Comparison of ENCODE assay signal across 9 cellular contexts in genomic region chr15:66411190-66411589, GRCh38. TPM values are rescaled to one million over a fixed set of nuclear protein-coding genes. Genes with fewer than 3 reads are reported as not detected.
A peak's percentile ranks its signal among the peaks of the same experiment; 100 is the strongest.
DNase-seq lines count a peak whose midpoint lies in the region; ATAC-seq and TF ChIP-seq lines count a peak whose summit lies in the region.
"Had no signal": no experiment of that assay in that cellular context is flagged by ENCODE, and none has a peak within 500 bp of the region (broad histone marks: within the 10 kb centered on the region; RNA-seq: fewer than 3 reads in every experiment).

No MANE protein-coding gene starts in this region.

- H3K36me3 ChIP-seq in OCI-LY7 (ENCODE audit: insufficient read depth, low read length): peaks cover 53% of the 10 kb centered on the region

- peak overlapping the region; percentile 70 for H3K27ac Mint-ChIP-seq in activated naive CD4-positive, alpha-beta T cell treated with anti-CD3 and anti-CD28 coated beads, Interleukin-2, amount 10 ng/mL, durations not matched to agents 7 days and 5 days
- peak overlapping the region; percentile 10 for H3K27ac Mint-ChIP-seq in central memory CD8-positive, alpha-beta T cell (ENCODE audit: low read depth)
- H3K27ac Mint-ChIP-seq in stimulated activated memory B cell treated with anti-CD40 and anti-IgM and Interleukin-4, amounts not matched to agents 10 μg/mL and 1 μg/mL and 100 μg/mL, for 72 hours: peak overlapping the region; percentile 25

- peaks cover 36% of the 10 kb centered on the region for H4K20me1 ChIP-seq in OCI-LY7 (ENCODE audit: insufficient read depth, low read length)

- no peaks in the 10 kb centered on the region for H3K27me3 Mint-ChIP-seq in activated naive CD4-positive, alpha-beta T cell treated with anti-CD3 and anti-CD28 coated beads, Interleukin-2, amount 10 ng/mL, durations not matched to agents 7 days and 5 days
- no peaks in the 10 kb centered on the region for H3K27me3 Mint-ChIP-seq in central memory CD8-positive, alpha-beta T cell
- no peaks in the 10 kb centered on the region for H3K27me3 Mint-ChIP-seq in stimulated activated memory B cell treated with anti-CD40 and anti-IgM and Interleukin-4, amounts not matched to agents 10 μg/mL and 1 μg/mL and 100 μg/mL, for 72 hours

- H2AFZ ChIP-seq in OCI-LY7 (ENCODE audit: low read length): no peak overlapping the region

- peaks cover 12% of the 10 kb centered on the region; the same call in 1 of the 2 replicates for H3K9me3 ChIP-seq in OCI-LY7 (ENCODE audit: low read length)

- POLR2A ChIA-PET in OCI-LY7 (lab: Charles Lee): no interaction called here

- peaks cover 23% of the 10 kb centered on the region for H3K9me3 Mint-ChIP-seq in activated naive CD4-positive, alpha-beta T cell treated with anti-CD3 and anti-CD28 coated beads, Interleukin-2, amount 10 ng/mL, durations not matched to agents 7 days and 5 days
- peaks cover 7% of the 10 kb centered on the region for H3K9me3 Mint-ChIP-seq in central memory CD8-positive, alpha-beta T cell
- peaks cover 7% of the 10 kb centered on the region for H3K9me3 Mint-ChIP-seq in stimulated activated memory B cell treated with anti-CD40 and anti-IgM and Interleukin-4, amounts not matched to agents 10 μg/mL and 1 μg/mL and 100 μg/mL, for 72 hours

- CTCF ChIA-PET in activated naive CD4-positive, alpha-beta T cell treated with anti-CD3 and anti-CD28 coated beads, Interleukin-2, amount 10 ng/mL, durations not matched to agents 7 days and 5 days (lab: Charles Lee): interaction anchor here (1.1 to 1.3 kb wide), 2 partner anchors 9 to 87 kb away, joined by 8 to 9 read pairs; no protein-coding TSS in a partner anchor
- CTCF ChIA-PET in OCI-LY7 (lab: Charles Lee; ENCODE audit: unreplicated experiment): interaction anchor here (1.0 kb wide), 1 partner anchor 22 kb away, joined by 3 read pairs; no protein-coding TSS in a partner anchor

- TF ChIP-seq CTCF in OCI-LY7 (conservative IDR thresholded peaks at IDR 0.05; ENCODE audit: low read length): no peak

- no peak for ATAC-seq in central memory CD8-positive, alpha-beta T cell (replicated peaks; ENCODE audit: extremely low read depth, poor library complexity, severe bottlenecking)
- ATAC-seq in stimulated activated memory B cell treated with anti-CD40 and anti-IgM and Interleukin-4, amounts not matched to agents 10 μg/mL and 1 μg/mL and 100 μg/mL, for 72 hours: no peak
- ATAC-seq in GM19452 (IDR thresholded peaks at IDR 0.05; ENCODE audit: unreplicated experiment): no peak

- peaks cover 86% of the 10 kb centered on the region for H3K4me1 Mint-ChIP-seq in activated naive CD4-positive, alpha-beta T cell treated with anti-CD3 and anti-CD28 coated beads, Interleukin-2, amount 10 ng/mL, durations not matched to agents 7 days and 5 days
- H3K4me1 Mint-ChIP-seq in central memory CD8-positive, alpha-beta T cell: peaks cover 82% of the 10 kb centered on the region
- peaks cover 78% of the 10 kb centered on the region for H3K4me1 Mint-ChIP-seq in stimulated activated memory B cell treated with anti-CD40 and anti-IgM and Interleukin-4, amounts not matched to agents 10 μg/mL and 1 μg/mL and 100 μg/mL, for 72 hours

- peaks cover 97% of the 10 kb centered on the region for H3K79me2 ChIP-seq in OCI-LY7 (ENCODE audit: insufficient read depth, low read depth, low read length)

- peak overlapping the region; percentile 61 for H3K4me3 Mint-ChIP-seq in activated naive CD4-positive, alpha-beta T cell treated with anti-CD3 and anti-CD28 coated beads, Interleukin-2, amount 10 ng/mL, durations not matched to agents 7 days and 5 days
- peak overlapping the region; percentile 63 for H3K4me3 Mint-ChIP-seq in central memory CD8-positive, alpha-beta T cell
- H3K4me3 Mint-ChIP-seq in stimulated activated memory B cell treated with anti-CD40 and anti-IgM and Interleukin-4, amounts not matched to agents 10 μg/mL and 1 μg/mL and 100 μg/mL, for 72 hours: no peak overlapping the region

- no TSS peak for BruUV-seq in OCI-LY7 (replicated peaks; lab: Mats Ljungman, UMichigan)

- no peaks in the 10 kb centered on the region for H3K9me2 ChIP-seq in OCI-LY7 (ENCODE audit: insufficient read depth, low read length)

- no peak overlapping the region for H3K27ac ChIP-seq in OCI-LY7 (ENCODE audit: low read depth, low read length, poor library complexity, severe bottlenecking)

- DNase-seq in activated naive CD4-positive, alpha-beta T cell treated with anti-CD3 and anti-CD28 coated beads, Interleukin-2, amount 10 ng/mL, durations not matched to agents 7 days and 5 days: peak; percentile 45
- no peak for DNase-seq in activated naive CD4-positive, alpha-beta T cell (lab: John Stamatoyannopoulos, UW)
- DNase-seq in OCI-LY7 (ENCODE audit: low spot score) (peak; percentile 40), NCI-H1694 (lab: John Stamatoyannopoulos, UW) (no peak)
- no peak for DNase-seq in central memory CD8-positive, alpha-beta T cell (ENCODE audit: low spot score in 2 of 2)
- DNase-seq in stimulated activated CD4-positive, alpha-beta T cell treated with anti-CD3 and anti-CD28 coated beads, Interleukin-2, amount 100 ng/mL, for 48 hours: no peak
- DNase-seq: NCI-H146 had no signal

- H3K36me3 Mint-ChIP-seq in activated naive CD4-positive, alpha-beta T cell treated with anti-CD3 and anti-CD28 coated beads, Interleukin-2, amount 10 ng/mL, durations not matched to agents 7 days and 5 days: peaks cover 66% of the 10 kb centered on the region
- peaks cover 7% of the 10 kb centered on the region for H3K36me3 Mint-ChIP-seq in central memory CD8-positive, alpha-beta T cell (ENCODE audit: insufficient read depth)
- H3K36me3 Mint-ChIP-seq in stimulated activated memory B cell treated with anti-CD40 and anti-IgM and Interleukin-4, amounts not matched to agents 10 μg/mL and 1 μg/mL and 100 μg/mL, for 72 hours: peaks cover 46% of the 10 kb centered on the region

- peak overlapping the region; percentile 3 for H3K4me3 ChIP-seq in OCI-LY7 (ENCODE audit: low read depth, low read length, poor library complexity, severe bottlenecking)

- H3K4me2 ChIP-seq in OCI-LY7 (ENCODE audit: low read length): peak overlapping the region; percentile 42

- H3K4me1 ChIP-seq in OCI-LY7 (ENCODE audit: insufficient read depth, low read length, poor library complexity, severe bottlenecking): peaks cover 30% of the 10 kb centered on the region

- intact Hi-C loops in OCI-LY7 (cut with micrococcal nuclease; ENCODE audit: unreplicated experiment): no loop called here

RNA-seq across cellular contexts. Expression of gene MAP2K1, which starts 24.5 kb away (rescaled TPM):
- total RNA-seq in OCI-LY7 (2014; rRNA removed; shearing (Covaris generic)): 37.2 and 43.9 TPM in 2 replicates
- total RNA-seq in OCI-LY7 (2022): 82.6 and 95.8 TPM in 2 replicates

RNA-seq across cellular contexts. Expression of gene TIPIN, which starts 54.7 kb away (rescaled TPM):
- total RNA-seq in OCI-LY7 (2014; rRNA removed; shearing (Covaris generic)): 26.0 and 28.6 TPM in 2 replicates
- total RNA-seq in OCI-LY7 (2022): 34.9 and 38.1 TPM in 2 replicates

Comparison
In these comparisons a context has a peak if more than half of its experiments do, and no peak if none do; other contexts are left out.
1. DNase-seq: peak in activated naive CD4-positive, alpha-beta T cell treated with anti-CD3 and anti-CD28 coated beads, Interleukin-2, amount 10 ng/mL, durations not matched to agents 7 days and 5 days (single experiment) and OCI-LY7 (single experiment); none in activated naive CD4-positive, alpha-beta T cell (0 of 4), central memory CD8-positive, alpha-beta T cell (0 of 2), stimulated activated CD4-positive, alpha-beta T cell treated with anti-CD3 and anti-CD28 coated beads, Interleukin-2, amount 100 ng/mL, for 48 hours (0 of 2) and NCI-H1694 (single experiment).
2. H3K27ac Mint-ChIP-seq: peak in every context shown above with its lines; median percentile 70 in activated naive CD4-positive, alpha-beta T cell treated with anti-CD3 and anti-CD28 coated beads, Interleukin-2, amount 10 ng/mL, durations not matched to agents 7 days and 5 days; 25 in stimulated activated memory B cell treated with anti-CD40 and anti-IgM and Interleukin-4, amounts not matched to agents 10 μg/mL and 1 μg/mL and 100 μg/mL, for 72 hours; 10 in central memory CD8-positive, alpha-beta T cell.